Comparison of ENCODE assay signal across 13 cellular contexts in the genomic region with DNA sequence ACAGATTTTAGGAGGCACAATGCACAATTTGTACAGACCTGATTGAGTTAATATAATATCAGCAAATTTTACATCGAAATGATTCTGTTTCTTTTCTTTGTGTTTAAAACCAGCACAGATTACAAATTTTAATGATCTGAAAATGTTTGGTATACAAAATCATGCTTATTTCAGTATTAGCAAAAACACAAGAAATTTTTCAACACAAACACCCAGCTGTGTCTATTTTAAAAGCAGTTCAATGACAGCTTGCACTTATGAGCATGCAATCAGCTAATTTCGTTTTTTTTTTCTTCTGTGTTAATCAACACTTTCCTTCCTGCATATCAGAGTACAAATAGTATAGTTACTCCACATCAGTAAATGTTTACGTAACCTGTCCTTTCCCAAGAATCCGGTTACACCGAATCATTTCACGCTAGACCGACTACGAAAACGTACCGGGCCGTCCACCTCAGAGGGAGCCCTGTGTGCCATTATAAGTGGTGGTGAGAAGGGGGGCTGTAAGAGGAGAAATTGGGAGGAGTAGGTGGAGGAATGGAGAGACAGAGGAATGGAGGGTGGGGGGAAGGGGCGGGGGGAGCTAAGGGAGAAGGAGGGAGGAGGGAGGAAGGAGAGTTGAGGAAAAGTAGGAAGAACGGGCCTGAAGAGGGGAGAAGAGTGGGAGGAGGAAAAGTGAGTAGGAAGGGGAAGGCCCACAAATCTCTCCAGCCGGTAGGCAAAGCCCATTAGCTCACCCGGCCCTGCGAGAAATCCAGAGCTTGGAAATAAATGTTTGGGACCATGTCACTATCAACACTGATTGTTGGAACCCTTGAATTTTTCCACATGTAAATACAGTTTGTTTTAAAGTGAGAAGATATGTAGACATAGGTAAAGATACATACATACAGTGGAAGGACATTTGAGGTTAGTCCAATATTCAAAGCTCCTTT. TPM values are rescaled to one million over a fixed set of nuclear protein-coding genes. Genes with fewer than 3 reads are reported as not detected.
DNase-seq lines count a peak whose midpoint lies in the region; ATAC-seq and TF ChIP-seq lines count a peak whose summit lies in the region.
"Had no signal": no experiment of that assay in that cellular context is flagged by ENCODE, and none has a peak within 500 bp of the region (broad histone marks: within the 10 kb centered on the region; RNA-seq: fewer than 3 reads in every experiment).

No MANE protein-coding gene starts in this region.

- peak overlapping the region in 3 of 4 donors; percentile 68 to 76 (median 75) for H3K27ac ChIP-seq in esophagus muscularis mucosa (replicated peaks in 1 of 4)

- DNase-seq in DMS53 treated with DMSO at 0.1 percent for 48 hours (lab: John Stamatoyannopoulos, UW; ENCODE audit: unreplicated experiment) (peak; percentile 52), NCI-H69 (lab: John Stamatoyannopoulos, UW) (peak; percentile 97), esophagus muscularis mucosa (ENCODE audit: extremely low spot score) (no peak), dedifferentiated amniotic fluid mesenchymal stem cell (ENCODE audit: extremely low spot score) (no peak), mesenteric fat pad (ENCODE audit: low spot score) (no peak)
- DNase-seq: activated T-cell treated with anti-CD3 and anti-CD28 coated beads for 4 hours, GF-D8, SIG-M5 had no signal

- no peak for TF ChIP-seq POLR2A in esophagus muscularis mucosa (IDR thresholded peaks at IDR 0.05; ENCODE audit: low read depth)

- peaks cover 24 to 38% (median 30%) of the 10 kb centered on the region in 4 donors for H3K4me1 ChIP-seq in esophagus muscularis mucosa

- no peak for TF ChIP-seq CTCF in esophagus muscularis mucosa (IDR thresholded peaks at IDR 0.05)

- peaks cover 16 to 100% (median 55%) of the 10 kb centered on the region in 4 donors for H3K27me3 ChIP-seq in esophagus muscularis mucosa

- TF ChIP-seq RAD21 in Ishikawa (IDR thresholded peaks at IDR 0.05; ENCODE audit: low read depth): no peak

- intact Hi-C loops in esophagus muscularis mucosa (cut with DNase I): no loop called here

- peak overlapping the region in 2 of 4 donors; percentile 6 to 53 for H3K4me3 ChIP-seq in esophagus muscularis mucosa

- ATAC-seq in GM18907 (IDR thresholded peaks at IDR 0.05; ENCODE audit: unreplicated experiment) (no peak), HG03045 (IDR thresholded peaks at IDR 0.05; ENCODE audit: unreplicated experiment) (no peak)

- WGBS in esophagus muscularis mucosa: 27% methylated on average over 16 of the region's 16 CpGs

- peaks cover 0 to 7% (median 3%) of the 10 kb centered on the region in 4 donors for H3K9me3 ChIP-seq in esophagus muscularis mucosa

- no peaks in the 10 kb centered on the region for H3K36me3 ChIP-seq in esophagus muscularis mucosa

- TF ChIP-seq EP300 in Ishikawa (IDR thresholded peaks at IDR 0.05; ENCODE audit: borderline replicate concordance) (no peak), esophagus muscularis mucosa (IDR thresholded peaks at IDR 0.05) (no peak)

TF ChIP-seq in Ishikawa, 13 proteins besides CTCF, POLR2A, EP300 and RAD21:
- TF ChIP-seq FOXM1 (IDR thresholded peaks at IDR 0.05; ENCODE audit: borderline replicate concordance, low read depth) (no peak), TEAD4 (IDR thresholded peaks at IDR 0.05) (no peak), TCF12 (IDR thresholded peaks at IDR 0.05; ENCODE audit: low read depth) (no peak), CEBPB (IDR thresholded peaks at IDR 0.05) (0 out of 2 replicates have a peak, but pooled peaks have one; percentile 37), EGR1 (IDR thresholded peaks at IDR 0.05) (no peak), ZBTB7A (IDR thresholded peaks at IDR 0.05; ENCODE audit: low read depth) (no peak)
TF ChIP-seq in Ishikawa: peak in this region for 1.

RNA-seq across cellular contexts. Expression of a gene that starts 2.4 kb away (rescaled TPM):
- total RNA-seq in esophagus muscularis mucosa (1 to 10 TPM in 1 of 4 donors, under 1 TPM in 3; 0.65 to 1.2 (median 0.75) TPM), mesenteric fat pad (not detected)
- total RNA-seq: liver, osteoblast had no signal

Comparison
In these comparisons a context has a peak if more than half of its experiments do, and no peak if none do; other contexts are left out.
1. DNase-seq: peak in DMS53 treated with DMSO at 0.1 percent for 48 hours (single experiment) and NCI-H69 (single experiment); none in esophagus muscularis mucosa (single experiment), dedifferentiated amniotic fluid mesenchymal stem cell (single experiment) and mesenteric fat pad (single experiment).